Comparison of ENCODE assay signal across 13 cellular contexts in genomic region chr6:32202186-32202585, GRCh38. TPM values are rescaled to one million over a fixed set of nuclear protein-coding genes. Genes with fewer than 3 reads are reported as not detected.
DNase-seq lines count a peak whose midpoint lies in the region; ATAC-seq and TF ChIP-seq lines count a peak whose summit lies in the region.
"Had no signal": no experiment of that assay in that cellular context is flagged by ENCODE, and none has a peak within 500 bp of the region (broad histone marks: within the 10 kb centered on the region; RNA-seq: fewer than 3 reads in every experiment).

No MANE protein-coding gene starts in this region.

- no peak overlapping the region for H3K4me3 Mint-ChIP-seq in natural killer cell treated with Interleukin-12 subunit alpha and Interleukin-12 subunit beta and Interleukin-15 and Interleukin-18, amount 100 ng/mL, for 72 hours
- H3K4me3 Mint-ChIP-seq in natural killer cell: no peak overlapping the region
- H3K4me3 Mint-ChIP-seq: B cell; CD4-positive, alpha-beta memory T cell had no signal

- ATAC-seq in natural killer cell treated with Interleukin-12 subunit alpha and Interleukin-12 subunit beta and Interleukin-15 and Interleukin-18, amount 100 ng/mL, for 72 hours: no peak
- ATAC-seq in natural killer cell: no peak
- ATAC-seq in GM21576 (IDR thresholded peaks at IDR 0.05; ENCODE audit: unreplicated experiment): no peak
- ATAC-seq: GM12878 had no signal

- peak overlapping the region; percentile 96 for H3K27ac ChIP-seq in SK-N-MC
- H3K27ac ChIP-seq: GM23248 had no signal

- intact Hi-C loops in natural killer cell (cut with micrococcal nuclease): no loop called here
- intact Hi-C loops in posterior vena cava (cut with DNase I): no loop called here

- no peak overlapping the region for H3K9ac ChIP-seq in SK-N-MC (ENCODE audit: insufficient read length)
- H3K9ac ChIP-seq: GM23248 had no signal

- H3K27ac Mint-ChIP-seq in natural killer cell treated with Interleukin-12 subunit alpha and Interleukin-12 subunit beta and Interleukin-15 and Interleukin-18, amount 100 ng/mL, for 72 hours: no peak overlapping the region
- H3K27ac Mint-ChIP-seq in natural killer cell: no peak overlapping the region
- H3K27ac Mint-ChIP-seq: B cell; CD4-positive, alpha-beta memory T cell had no signal

- H3K27me3 Mint-ChIP-seq in natural killer cell treated with Interleukin-12 subunit alpha and Interleukin-12 subunit beta and Interleukin-15 and Interleukin-18, amount 100 ng/mL, for 72 hours: peaks cover 6% of the 10 kb centered on the region in 2 donors
- peaks cover 9 to 18% of the 10 kb centered on the region in 2 donors for H3K27me3 Mint-ChIP-seq in natural killer cell (ENCODE audit: low read depth in 2 of 2)

- H3K4me1 Mint-ChIP-seq in natural killer cell treated with Interleukin-12 subunit alpha and Interleukin-12 subunit beta and Interleukin-15 and Interleukin-18, amount 100 ng/mL, for 72 hours (ENCODE audit: low read depth in 2 of 2): peaks cover under 1% of the 10 kb centered on the region in 2 donors
- H3K4me1 Mint-ChIP-seq in natural killer cell: peaks cover 0 to under 1% of the 10 kb centered on the region in 2 donors
- H3K4me1 Mint-ChIP-seq: CD4-positive, alpha-beta memory T cell had no signal

- no peaks in the 10 kb centered on the region for H3K36me3 Mint-ChIP-seq in natural killer cell treated with Interleukin-12 subunit alpha and Interleukin-12 subunit beta and Interleukin-15 and Interleukin-18, amount 100 ng/mL, for 72 hours
- H3K36me3 Mint-ChIP-seq in natural killer cell: no peaks in the 10 kb centered on the region

- H3K36me3 ChIP-seq in SK-N-MC (ENCODE audit: insufficient read depth, low read length): no peaks in the 10 kb centered on the region

- H3K4me3 ChIP-seq in SK-N-MC: no peak overlapping the region
- H3K4me3 ChIP-seq: GM12878, GM23248 had no signal

- TF ChIP-seq CTCF in natural killer cell (IDR thresholded peaks at IDR 0.05): no peak

- no peaks in the 10 kb centered on the region for H3K9me3 Mint-ChIP-seq in natural killer cell treated with Interleukin-12 subunit alpha and Interleukin-12 subunit beta and Interleukin-15 and Interleukin-18, amount 100 ng/mL, for 72 hours
- H3K9me3 Mint-ChIP-seq in natural killer cell: no peaks in the 10 kb centered on the region
- H3K9me3 Mint-ChIP-seq: CD4-positive, alpha-beta memory T cell had no signal

- DNase-seq in natural killer cell treated with Interleukin-12 subunit alpha and Interleukin-12 subunit beta and Interleukin-15 and Interleukin-18, amount 100 ng/mL, for 72 hours (ENCODE audit: low spot score): peak; percentile 50
- DNase-seq in natural killer cell (no peak), SK-N-MC (ENCODE audit: low read depth, low spot score) (no peak), posterior vena cava (ENCODE audit: low spot score) (peak; percentile 78), activated gamma-delta T cell (lab: John Stamatoyannopoulos, UW) (no peak)
- DNase-seq: C1 segment of cervical spinal cord; CD4-positive, alpha-beta memory T cell; DMS79; GM23248; H7 had no signal

- no peaks in the 10 kb centered on the region for H3K9me3 ChIP-seq in SK-N-MC (ENCODE audit: low read depth, low read length)

RNA-seq across cellular contexts. Expression of gene GPSM3, which starts 9.7 kb away (rescaled TPM):
- total RNA-seq in natural killer cell treated with Interleukin-12 subunit alpha and Interleukin-12 subunit beta and Interleukin-15 and Interleukin-18, amount 100 ng/mL, for 72 hours: 100 to 1,000 TPM; 131 to 143 TPM
- total RNA-seq in natural killer cell: 100 to 1,000 TPM; 216 to 240 (median 221) TPM
- total RNA-seq in posterior vena cava: 10 to 100 TPM; 15.4 to 22.1 TPM

RNA-seq across cellular contexts. Expression of gene PBX2, which starts 12.2 kb away (rescaled TPM):
- 10 to 100 TPM; 64.1 to 89.4 TPM for total RNA-seq in natural killer cell treated with Interleukin-12 subunit alpha and Interleukin-12 subunit beta and Interleukin-15 and Interleukin-18, amount 100 ng/mL, for 72 hours
- total RNA-seq in natural killer cell: 100 to 1,000 TPM; 111 to 116 (median 112) TPM
- total RNA-seq in posterior vena cava: 10 to 100 TPM; 49.4 to 53.1 TPM

RNA-seq across cellular contexts. Expression of gene AGER, which starts 18.1 kb away (rescaled TPM):
- 10 to 100 TPM; 15.0 to 29.7 TPM for total RNA-seq in natural killer cell treated with Interleukin-12 subunit alpha and Interleukin-12 subunit beta and Interleukin-15 and Interleukin-18, amount 100 ng/mL, for 72 hours
- 10 to 100 TPM; 19.0 to 25.1 (median 22.9) TPM for total RNA-seq in natural killer cell
- total RNA-seq in posterior vena cava: 1 to 10 TPM; 4.6 to 7.3 TPM

RNA-seq across cellular contexts. Expression of gene NOTCH4, which starts 21.7 kb away (rescaled TPM):
- total RNA-seq in natural killer cell treated with Interleukin-12 subunit alpha and Interleukin-12 subunit beta and Interleukin-15 and Interleukin-18, amount 100 ng/mL, for 72 hours: 1 to 10 TPM; 1.4 TPM
- 1 to 10 TPM; 2.6 to 4.8 (median 2.7) TPM for total RNA-seq in natural killer cell
- 10 to 100 TPM; 17.3 to 24.1 TPM for total RNA-seq in posterior vena cava

RNA-seq across cellular contexts. Expression of gene RNF5, which starts 24.0 kb away (rescaled TPM):
- total RNA-seq in natural killer cell treated with Interleukin-12 subunit alpha and Interleukin-12 subunit beta and Interleukin-15 and Interleukin-18, amount 100 ng/mL, for 72 hours: 10 to 100 TPM; 41.0 to 53.3 TPM
- total RNA-seq in natural killer cell (10 to 100 TPM; 35.1 to 39.2 (median 36.6) TPM), posterior vena cava (10 to 100 TPM; 43.2 to 46.7 TPM)

Comparison
In these comparisons a context has a peak if more than half of its experiments do, and no peak if none do; other contexts are left out.
1. DNase-seq: peak in natural killer cell treated with Interleukin-12 subunit alpha and Interleukin-12 subunit beta and Interleukin-15 and Interleukin-18, amount 100 ng/mL, for 72 hours (single experiment) and posterior vena cava (single experiment); none in natural killer cell (single experiment), SK-N-MC (single experiment) and activated gamma-delta T cell (single experiment).
2. RNA of gene GPSM3, which starts 9.7 kb away (total RNA-seq): 216 to 240 TPM in natural killer cell and 131 to 143 TPM in natural killer cell treated with Interleukin-12 subunit alpha and Interleukin-12 subunit beta and Interleukin-15 and Interleukin-18, amount 100 ng/mL, for 72 hours; 15.4 to 22.1 TPM in posterior vena cava; every median in the first group is over 4 times any median in the second.